In genomic region chr12:19222566-19222965, GRCh38 we compare ENCODE assay signal across 14 cellular contexts.
DNase-seq lines count a peak whose midpoint lies in the region; ATAC-seq, FAIRE-seq and TF ChIP-seq lines count a peak whose summit lies in the region.
"Had no signal": no experiment of that assay in that cellular context is flagged by ENCODE, and none has a peak within 500 bp of the region (broad histone marks: within the 10 kb centered on the region; RNA-seq: fewer than 3 reads in every experiment).

No MANE protein-coding gene starts in this region.

- H2AFZ ChIP-seq in PC-9 = no peak overlapping the region

- no TSS peak for BruUV-seq in PC-9 (replicated peaks; lab: Mats Ljungman, UMichigan)

- TF ChIP-seq CTCF in PC-9 (conservative IDR thresholded peaks at IDR 0.05) = no peak

- no peak overlapping the region for H3K27ac ChIP-seq in PC-9
- H3K27ac ChIP-seq: BLaER1 treated with 17β-estradiol and CSF1 and Interleukin-3, amounts not matched to agents 10 nM and 100 nM; ovary; spleen had no signal

- no peak overlapping the region for H3K4me2 ChIP-seq in PC-9
- H3K4me2 ChIP-seq: BLaER1 treated with 17β-estradiol and CSF1 and Interleukin-3, amounts not matched to agents 10 nM and 100 nM had no signal

- peaks cover 4% of the 10 kb centered on the region; the same call in 1 of the 2 replicates for H3K79me2 ChIP-seq in PC-9 (ENCODE audit: low read depth)

- H3K36me3 ChIP-seq in PC-9 (ENCODE audit: low read depth) = no peaks in the 10 kb centered on the region
- H3K36me3 ChIP-seq: BLaER1 treated with 17β-estradiol and CSF1 and Interleukin-3, amounts not matched to agents 10 nM and 100 nM; ovary; spleen had no signal

- intact Hi-C loops in sciatic nerve (cut with DNase I) (no loop called here), PC-9 (cut with micrococcal nuclease; ENCODE audit: unreplicated experiment) (no loop called here)

- H3K9me2 ChIP-seq in PC-9 (ENCODE audit: insufficient read depth) = no peaks in the 10 kb centered on the region

- in situ Hi-C loops in ACHN (cut with HindIII; ENCODE audit: low pct_ligation_motif_present, low pct_unique_long_range_greater_than_20kb, low sequenced_read_pairs) = no loop called here

- no peak overlapping the region for H3K4me3 ChIP-seq in PC-9
- H3K4me3 ChIP-seq: BLaER1 treated with 17β-estradiol and CSF1 and Interleukin-3, amounts not matched to agents 10 nM and 100 nM; ovary; spleen had no signal

- CTCF ChIA-PET in PC-9 (lab: Charles Lee) = interaction anchor here (0.6 to 0.9 kb wide), 4 partner anchors 40 to 548 kb away, joined by 3 to 18 read pairs (median 6); no protein-coding TSS in a partner anchor

- peaks cover 6% of the 10 kb centered on the region; the same call in 1 of the 2 replicates for H3F3A ChIP-seq in PC-9 (ENCODE audit: insufficient read depth, low read depth)

- no peak for ATAC-seq in sciatic nerve
- ATAC-seq: activated T-cell treated with anti-CD3 and anti-CD28 coated beads, Interleukin-2, amount 50 U/mL, for 72 hours; WTC11 had no signal

- H3K27me3 ChIP-seq in PC-9 (ENCODE audit: insufficient read depth, low read depth) = no peaks in the 10 kb centered on the region
- H3K27me3 ChIP-seq: BLaER1 treated with 17β-estradiol and CSF1 and Interleukin-3, amounts not matched to agents 10 nM and 100 nM; ovary; spleen had no signal

- POLR2A ChIA-PET in PC-9 (lab: Charles Lee; ENCODE audit: unreplicated experiment) = interaction anchor here (0.6 kb wide), 1 partner anchor 857 kb away, joined by 17 read pairs; no protein-coding TSS in a partner anchor

- FAIRE-seq in islet of Langerhans (lab: Jason Lieb, UNC) = peak; percentile 27

- H3K4me1 ChIP-seq in PC-9 (replicated peaks; ENCODE audit: insufficient read depth) = no peaks in the 10 kb centered on the region
- H3K4me1 ChIP-seq: spleen had no signal

- H4K20me1 ChIP-seq in PC-9 (ENCODE audit: insufficient read depth) = 0 out of 2 replicates have a peak, but pooled peaks cover 7% of the 10 kb centered on the region
- H4K20me1 ChIP-seq: BLaER1 treated with 17β-estradiol and CSF1 and Interleukin-3, amounts not matched to agents 10 nM and 100 nM had no signal

- DNase-seq in ACHN (peak; percentile 74), EH (ENCODE audit: low read depth) (peak; percentile 27), cerebellum (ENCODE audit: low spot score) (peak; percentile 14), sciatic nerve (ENCODE audit: low spot score) (no peak), Kasumi-1 (lab: John Stamatoyannopoulos, UW) (no peak), NCI-H2196 treated with DMSO at 0.1 percent for 48 hours (lab: John Stamatoyannopoulos, UW; ENCODE audit: unreplicated experiment) (no peak), PC-9 (no peak)
- DNase-seq: activated T-cell treated with anti-CD3 and anti-CD28 coated beads, Interleukin-2, amount 50 U/mL, for 72 hours; MV-4-11; ovary; spleen had no signal

- H3K9me3 ChIP-seq in PC-9 (ENCODE audit: insufficient read depth, low read depth) = no peaks in the 10 kb centered on the region; the same call in 1 of the 2 replicates
- H3K9me3 ChIP-seq: BLaER1 treated with 17β-estradiol and CSF1 and Interleukin-3, amounts not matched to agents 10 nM and 100 nM; ovary; spleen had no signal

Comparison
In these comparisons a context has a peak if more than half of its experiments do, and no peak if none do; other contexts are left out.
1. DNase-seq: peak in ACHN (single experiment), EH (single experiment) and cerebellum (single experiment); none in sciatic nerve (single experiment), Kasumi-1 (0 of 2), NCI-H2196 treated with DMSO at 0.1 percent for 48 hours (single experiment) and PC-9 (0 of 2).